ENCODE assay signal across 1 cellular context in genomic region chr21:35664683-35665082, GRCh38.
TF ChIP-seq lines count a peak whose summit lies in the region.

No MANE protein-coding gene starts in this region.

TF ChIP-seq in HEK293, 187 proteins besides CTCF, POLR2A, EP300 and RAD21 (continued from another document):
- no peak for TF ChIP-seq PRDM4 (tag by site-specific recombination; IDR thresholded peaks at IDR 0.05)
